12 cellular contexts compared by ENCODE assay signal in genomic region chr6:41965429-41966213, GRCh38. TPM values are rescaled to one million over a fixed set of nuclear protein-coding genes. Genes with fewer than 3 reads are reported as not detected.
DNase-seq lines count a peak whose midpoint lies in the region; ATAC-seq and TF ChIP-seq lines count a peak whose summit lies in the region.
"Had no signal": no experiment of that assay in that cellular context is flagged by ENCODE, and none has a peak within 500 bp of the region (broad histone marks: within the 10 kb centered on the region; RNA-seq: fewer than 3 reads in every experiment).

No MANE protein-coding gene starts in this region.

- H3K27ac ChIP-seq in CD8-positive, alpha-beta memory T cell (ENCODE audit: low read depth, low read length) = no peak overlapping the region
- H3K27ac ChIP-seq in HUES6 (ENCODE audit: low read depth, low read length) = peak overlapping the region; percentile 93
- H3K27ac ChIP-seq in ectodermal cell (ENCODE audit: insufficient read depth, low read depth, low read length, poor library complexity, severe bottlenecking) = peak overlapping the region; percentile 81
- H3K27ac ChIP-seq in breast epithelium = no peak overlapping the region
- H3K27ac ChIP-seq: coronary artery had no signal

- peaks cover 0 to 58% (median 12%) of the 10 kb centered on the region in 3 donors for H3K36me3 Mint-ChIP-seq in CD8-positive, alpha-beta memory T cell

- H3K9me3 ChIP-seq in CD8-positive, alpha-beta memory T cell (ENCODE audit: low read length) = no peaks in the 10 kb centered on the region
- no peaks in the 10 kb centered on the region for H3K9me3 ChIP-seq in HUES6 (ENCODE audit: control insufficient read depth, insufficient read depth, low read depth, low read length)
- no peaks in the 10 kb centered on the region for H3K9me3 ChIP-seq in ectodermal cell (ENCODE audit: control insufficient read depth, low read length)
- no peaks in the 10 kb centered on the region for H3K9me3 ChIP-seq in breast epithelium

- H3K4me3 ChIP-seq in CD8-positive, alpha-beta memory T cell (ENCODE audit: low read length) = no peak overlapping the region
- H3K4me3 ChIP-seq in HUES6 (ENCODE audit: low read depth, low read length) = peak overlapping the region; percentile 46
- H3K4me3 ChIP-seq in ectodermal cell (ENCODE audit: insufficient read depth, low read depth, low read length) = no peak overlapping the region
- no peak overlapping the region for H3K4me3 ChIP-seq in breast epithelium
- H3K4me3 ChIP-seq: coronary artery had no signal

- intact Hi-C loops in left colon (cut with DNase I, micrococcal nuclease) = no loop called here
- intact Hi-C loops in breast epithelium (cut with DNase I; ENCODE audit: low total_unique reads) = no loop called here

- TF ChIP-seq POLR2A in breast epithelium (IDR thresholded peaks at IDR 0.05) = no peak

- H3K9me3 Mint-ChIP-seq in CD8-positive, alpha-beta memory T cell = no peaks in the 10 kb centered on the region
- H3K9me3 Mint-ChIP-seq: naive B cell had no signal

- no peak for TF ChIP-seq CTCF in breast epithelium (IDR thresholded peaks at IDR 0.05)

- CTCF ChIA-PET in CD8-positive, alpha-beta memory T cell (lab: Charles Lee) = interaction anchor here (0.7 to 2.0 kb wide), 2 partner anchors 22 to 79 kb away, joined by 4 read pairs; no protein-coding TSS in a partner anchor

- peaks cover 0 to 2% of the 10 kb centered on the region in 2 donors for H3K27me3 Mint-ChIP-seq in CD8-positive, alpha-beta memory T cell
- H3K27me3 Mint-ChIP-seq: naive B cell had no signal

- peaks cover 79% of the 10 kb centered on the region for H3K4me1 ChIP-seq in CD8-positive, alpha-beta memory T cell (ENCODE audit: insufficient read depth, low read length)
- H3K4me1 ChIP-seq in HUES6 (ENCODE audit: control insufficient read depth, insufficient read depth, low read length) (peaks cover 51% of the 10 kb centered on the region), ectodermal cell (ENCODE audit: control insufficient read depth, insufficient read depth, low read length) (peaks cover 17% of the 10 kb centered on the region), breast epithelium (no peaks in the 10 kb centered on the region)

- peaks cover 70 to 90% (median 80%) of the 10 kb centered on the region in 3 donors for H3K4me1 Mint-ChIP-seq in CD8-positive, alpha-beta memory T cell

- H3K9ac ChIP-seq in HUES6 (ENCODE audit: low read length) = peak overlapping the region; percentile 87

- no peaks in the 10 kb centered on the region for H3K27me3 ChIP-seq in CD8-positive, alpha-beta memory T cell (ENCODE audit: insufficient read depth, low read length, poor library complexity, severe bottlenecking)
- H3K27me3 ChIP-seq in HUES6 (ENCODE audit: control insufficient read depth, insufficient read depth, low read length) = no peaks in the 10 kb centered on the region
- no peaks in the 10 kb centered on the region for H3K27me3 ChIP-seq in ectodermal cell (ENCODE audit: control insufficient read depth, insufficient read depth, low read length, poor library complexity, severe bottlenecking)
- H3K27me3 ChIP-seq in breast epithelium = no peaks in the 10 kb centered on the region

- no peak for DNase-seq in CD8-positive, alpha-beta memory T cell
- peak; percentile 16 for DNase-seq in mucosa of gallbladder (ENCODE audit: low spot score)
- DNase-seq in hepatic stellate cell (ENCODE audit: low spot score) = no peak
- DNase-seq in left colon = no peak
- DNase-seq in breast epithelium (ENCODE audit: low spot score in 2 of 2) = no peak
- no peak for DNase-seq in NCI-H2107 treated with DMSO at 0.1 percent for 48 hours (lab: John Stamatoyannopoulos, UW; ENCODE audit: unreplicated experiment)
- DNase-seq: amniotic stem cell, naive B cell, T-helper 1 cell had no signal

- POLR2A ChIA-PET in CD8-positive, alpha-beta memory T cell (lab: Charles Lee) = interaction anchor here (0.5 kb wide), 1 partner anchor 28 kb away, joined by 6 read pairs; no protein-coding TSS in a partner anchor

- peak overlapping the region in 2 of 7 donors; percentile 34 to 37 for H3K4me3 Mint-ChIP-seq in CD8-positive, alpha-beta memory T cell
- H3K4me3 Mint-ChIP-seq: naive B cell had no signal

- ATAC-seq in left colon = no peak

- peaks cover 23% of the 10 kb centered on the region for H3K36me3 ChIP-seq in CD8-positive, alpha-beta memory T cell (ENCODE audit: insufficient read depth, low read length)
- H3K36me3 ChIP-seq in HUES6 (ENCODE audit: control insufficient read depth, insufficient read depth, low read length) = no peaks in the 10 kb centered on the region
- H3K36me3 ChIP-seq in ectodermal cell (ENCODE audit: control insufficient read depth, insufficient read depth, low read length) = no peaks in the 10 kb centered on the region
- no peaks in the 10 kb centered on the region for H3K36me3 ChIP-seq in breast epithelium

- 6 to 8% methylated on average over 6 to 11 of the region's 11 CpGs for WGBS in ectodermal cell, 2 experiments

- H3K27ac Mint-ChIP-seq in CD8-positive, alpha-beta memory T cell = peak overlapping the region in 6 of 8 donors; percentile 29 to 68 (median 48)

RNA-seq across cellular contexts. Expression of gene CCND3, which starts 24.0 kb away (rescaled TPM):
- 100 to 1,000 TPM; 283 to 287 TPM for total RNA-seq in CD8-positive, alpha-beta memory T cell
- 648 TPM for polyA plus RNA-seq in CD8-positive, alpha-beta memory T cell
- 14.6 TPM for polyA plus RNA-seq in ectodermal cell (2013, experiment 1 of 4)
- 11.2 TPM for polyA plus RNA-seq in ectodermal cell (2013, experiment 2 of 4)
- 11.7 TPM for polyA plus RNA-seq in ectodermal cell (2013, experiment 3 of 4)
- 11.9 TPM for polyA plus RNA-seq in ectodermal cell (2013, experiment 4 of 4)
- total RNA-seq in mucosa of gallbladder = 103 TPM
- 10 to 100 TPM; 64.0 to 68.4 TPM for total RNA-seq in left colon
- 100 to 1,000 TPM; 115 to 297 (median 148) TPM for total RNA-seq in breast epithelium

RNA-seq across cellular contexts. Expression of gene BYSL, which starts 44.3 kb away (rescaled TPM):
- 10 to 100 TPM; 80.5 to 84.4 TPM for total RNA-seq in CD8-positive, alpha-beta memory T cell
- 5.9 TPM for polyA plus RNA-seq in CD8-positive, alpha-beta memory T cell
- polyA plus RNA-seq in ectodermal cell (2013, experiment 1 of 4) = 45.8 TPM
- 39.9 TPM for polyA plus RNA-seq in ectodermal cell (2013, experiment 2 of 4)
- polyA plus RNA-seq in ectodermal cell (2013, experiment 3 of 4) = 28.7 TPM
- 34.4 TPM for polyA plus RNA-seq in ectodermal cell (2013, experiment 4 of 4)
- total RNA-seq in mucosa of gallbladder = 9.6 TPM
- 10 to 100 TPM in 1 of 2 donors, 1 to 10 TPM in 1; 8.8 to 10.3 TPM for total RNA-seq in left colon
- total RNA-seq in breast epithelium = 1 to 10 TPM; 7.7 to 8.8 (median 8.6) TPM

RNA-seq across cellular contexts. Expression of gene MED20, which starts 44.7 kb away (rescaled TPM):
- total RNA-seq in CD8-positive, alpha-beta memory T cell = 10 to 100 TPM; 18.1 to 21.1 TPM
- polyA plus RNA-seq in CD8-positive, alpha-beta memory T cell = 5.3 TPM
- polyA plus RNA-seq in ectodermal cell (2013, experiment 1 of 4) = 37.6 TPM
- polyA plus RNA-seq in ectodermal cell (2013, experiment 2 of 4) = 36.0 TPM
- 28.5 TPM for polyA plus RNA-seq in ectodermal cell (2013, experiment 3 of 4)
- 28.1 TPM for polyA plus RNA-seq in ectodermal cell (2013, experiment 4 of 4)
- total RNA-seq in mucosa of gallbladder (26.7 TPM), left colon (10 to 100 TPM; 18.5 to 18.8 TPM), breast epithelium (10 to 100 TPM in 1 of 3 donors, 1 to 10 TPM in 2; 9.8 to 16.5 (median 9.8) TPM)

Comparison
In these comparisons a context has a peak if more than half of its experiments do, and no peak if none do; other contexts are left out.
1. H3K27ac ChIP-seq: peak in HUES6 (single experiment) and ectodermal cell (single experiment); none in CD8-positive, alpha-beta memory T cell (single experiment) and breast epithelium (0 of 2).